1 cellular context compared by ENCODE assay signal in the genomic region with DNA sequence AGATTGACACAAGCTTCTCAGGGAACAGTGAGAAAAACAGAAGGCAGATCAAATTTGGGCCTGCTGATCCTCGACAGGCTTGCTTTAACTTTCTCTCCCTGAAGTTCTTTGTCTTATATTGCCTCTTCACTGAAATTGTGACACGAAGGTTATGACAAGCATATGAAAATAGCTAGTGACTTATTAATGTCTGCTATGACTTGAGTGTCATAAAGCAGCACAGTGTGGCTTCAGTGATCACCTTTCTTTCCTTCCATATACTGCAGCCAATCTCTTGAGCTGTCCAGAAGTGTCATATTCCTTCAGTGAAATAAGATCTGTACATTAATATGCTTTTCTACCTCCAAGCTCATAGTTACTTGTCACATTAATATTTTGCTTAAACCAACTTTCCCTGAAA.
TF ChIP-seq lines count a peak whose summit lies in the region.

No MANE protein-coding gene starts in this region.

TF ChIP-seq in HepG2, 621 proteins besides CTCF, POLR2A, EP300 and RAD21 (continued from another document):
- TF ChIP-seq, protein P1, sequence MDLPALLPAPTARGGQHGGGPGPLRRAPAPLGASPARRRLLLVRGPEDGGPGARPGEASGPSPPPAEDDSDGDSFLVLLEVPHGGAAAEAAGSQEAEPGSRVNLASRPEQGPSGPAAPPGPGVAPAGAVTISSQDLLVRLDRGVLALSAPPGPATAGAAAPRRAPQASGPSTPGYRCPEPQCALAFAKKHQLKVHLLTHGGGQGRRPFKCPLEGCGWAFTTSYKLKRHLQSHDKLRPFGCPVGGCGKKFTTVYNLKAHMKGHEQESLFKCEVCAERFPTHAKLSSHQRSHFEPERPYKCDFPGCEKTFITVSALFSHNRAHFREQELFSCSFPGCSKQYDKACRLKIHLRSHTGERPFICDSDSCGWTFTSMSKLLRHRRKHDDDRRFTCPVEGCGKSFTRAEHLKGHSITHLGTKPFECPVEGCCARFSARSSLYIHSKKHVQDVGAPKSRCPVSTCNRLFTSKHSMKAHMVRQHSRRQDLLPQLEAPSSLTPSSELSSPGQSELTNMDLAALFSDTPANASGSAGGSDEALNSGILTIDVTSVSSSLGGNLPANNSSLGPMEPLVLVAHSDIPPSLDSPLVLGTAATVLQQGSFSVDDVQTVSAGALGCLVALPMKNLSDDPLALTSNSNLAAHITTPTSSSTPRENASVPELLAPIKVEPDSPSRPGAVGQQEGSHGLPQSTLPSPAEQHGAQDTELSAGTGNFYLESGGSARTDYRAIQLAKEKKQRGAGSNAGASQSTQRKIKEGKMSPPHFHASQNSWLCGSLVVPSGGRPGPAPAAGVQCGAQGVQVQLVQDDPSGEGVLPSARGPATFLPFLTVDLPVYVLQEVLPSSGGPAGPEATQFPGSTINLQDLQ (CRISPR knock-in tag; IDR thresholded peaks at IDR 0.05) = no peak
- TF ChIP-seq SRSF9 (IDR thresholded peaks at IDR 0.05; ENCODE audit: borderline replicate concordance, insufficient read depth, low read depth, low read length, poor library complexity, severe bottlenecking) (no peak), ZNF557 (CRISPR knock-in tag; IDR thresholded peaks at IDR 0.05) (no peak), ZNF343 (CRISPR knock-in tag; IDR thresholded peaks at IDR 0.05) (no peak), ZNF749 (CRISPR knock-in tag; IDR thresholded peaks at IDR 0.05; ENCODE audit: borderline replicate concordance) (no peak), FOXO1 (CRISPR knock-in tag; IDR thresholded peaks at IDR 0.05) (no peak), TEAD3 (CRISPR knock-in tag; optimal IDR thresholded peaks at IDR 0.05; ENCODE audit: borderline replicate concordance) (no peak), ZNF484 (CRISPR knock-in tag; IDR thresholded peaks at IDR 0.05; ENCODE audit: borderline replicate concordance, low read depth) (no peak), TGIF2 (CRISPR knock-in tag; IDR thresholded peaks at IDR 0.05) (no peak), ZNF33A (CRISPR knock-in tag; IDR thresholded peaks at IDR 0.05; ENCODE audit: borderline replicate concordance) (no peak), JUND (CRISPR knock-in tag; IDR thresholded peaks at IDR 0.05) (no peak), MTA1 (CRISPR knock-in tag; IDR thresholded peaks at IDR 0.05; ENCODE audit: borderline replicate concordance) (no peak)
- TF ChIP-seq, protein P2, sequence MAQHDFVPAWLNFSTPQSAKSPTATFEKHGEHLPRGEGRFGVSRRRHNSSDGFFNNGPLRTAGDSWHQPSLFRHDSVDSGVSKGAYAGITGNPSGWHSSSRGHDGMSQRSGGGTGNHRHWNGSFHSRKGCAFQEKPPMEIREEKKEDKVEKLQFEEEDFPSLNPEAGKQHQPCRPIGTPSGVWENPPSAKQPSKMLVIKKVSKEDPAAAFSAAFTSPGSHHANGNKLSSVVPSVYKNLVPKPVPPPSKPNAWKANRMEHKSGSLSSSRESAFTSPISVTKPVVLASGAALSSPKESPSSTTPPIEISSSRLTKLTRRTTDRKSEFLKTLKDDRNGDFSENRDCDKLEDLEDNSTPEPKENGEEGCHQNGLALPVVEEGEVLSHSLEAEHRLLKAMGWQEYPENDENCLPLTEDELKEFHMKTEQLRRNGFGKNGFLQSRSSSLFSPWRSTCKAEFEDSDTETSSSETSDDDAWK (CRISPR knock-in tag; IDR thresholded peaks at IDR 0.05) = no peak
- TF ChIP-seq, protein P3, sequence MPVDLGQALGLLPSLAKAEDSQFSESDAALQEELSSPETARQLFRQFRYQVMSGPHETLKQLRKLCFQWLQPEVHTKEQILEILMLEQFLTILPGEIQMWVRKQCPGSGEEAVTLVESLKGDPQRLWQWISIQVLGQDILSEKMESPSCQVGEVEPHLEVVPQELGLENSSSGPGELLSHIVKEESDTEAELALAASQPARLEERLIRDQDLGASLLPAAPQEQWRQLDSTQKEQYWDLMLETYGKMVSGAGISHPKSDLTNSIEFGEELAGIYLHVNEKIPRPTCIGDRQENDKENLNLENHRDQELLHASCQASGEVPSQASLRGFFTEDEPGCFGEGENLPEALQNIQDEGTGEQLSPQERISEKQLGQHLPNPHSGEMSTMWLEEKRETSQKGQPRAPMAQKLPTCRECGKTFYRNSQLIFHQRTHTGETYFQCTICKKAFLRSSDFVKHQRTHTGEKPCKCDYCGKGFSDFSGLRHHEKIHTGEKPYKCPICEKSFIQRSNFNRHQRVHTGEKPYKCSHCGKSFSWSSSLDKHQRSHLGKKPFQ (CRISPR knock-in tag; IDR thresholded peaks at IDR 0.05; ENCODE audit: insufficient replicate concordance) = no peak
- TF ChIP-seq, protein P4, sequence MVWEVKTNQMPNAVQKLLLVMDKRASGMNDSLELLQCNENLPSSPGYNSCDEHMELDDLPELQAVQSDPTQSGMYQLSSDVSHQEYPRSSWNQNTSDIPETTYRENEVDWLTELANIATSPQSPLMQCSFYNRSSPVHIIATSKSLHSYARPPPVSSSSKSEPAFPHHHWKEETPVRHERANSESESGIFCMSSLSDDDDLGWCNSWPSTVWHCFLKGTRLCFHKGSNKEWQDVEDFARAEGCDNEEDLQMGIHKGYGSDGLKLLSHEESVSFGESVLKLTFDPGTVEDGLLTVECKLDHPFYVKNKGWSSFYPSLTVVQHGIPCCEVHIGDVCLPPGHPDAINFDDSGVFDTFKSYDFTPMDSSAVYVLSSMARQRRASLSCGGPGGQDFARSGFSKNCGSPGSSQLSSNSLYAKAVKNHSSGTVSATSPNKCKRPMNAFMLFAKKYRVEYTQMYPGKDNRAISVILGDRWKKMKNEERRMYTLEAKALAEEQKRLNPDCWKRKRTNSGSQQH (CRISPR knock-in tag; IDR thresholded peaks at IDR 0.05; ENCODE audit: low read depth) = no peak
